1 cellular context compared by ENCODE assay signal in genomic region chr16:19284207-19284606, GRCh38.
TF ChIP-seq lines count a peak whose summit lies in the region.

No MANE protein-coding gene starts in this region.

TF ChIP-seq in H1, 55 proteins besides CTCF, POLR2A, EP300 and RAD21 (continued from another document):
- TF ChIP-seq CHD7 (IDR thresholded peaks at IDR 0.05; ENCODE audit: insufficient replicate concordance, low read length) (no peak), HDAC2 (IDR thresholded peaks at IDR 0.05; ENCODE audit: borderline replicate concordance in 1 of 2, low read depth in 2 of 2, low read length in 2 of 2) (no peak), CTBP2 (IDR thresholded peaks at IDR 0.05; ENCODE audit: borderline replicate concordance, insufficient read depth, insufficient read length, low read length) (no peak), BACH1 (IDR thresholded peaks at IDR 0.05; ENCODE audit: low read length) (no peak), KDM4A (IDR thresholded peaks at IDR 0.05; ENCODE audit: low read depth, low read length, severe bottlenecking) (no peak), MAFK (IDR thresholded peaks at IDR 0.05; ENCODE audit: low read depth, low read length) (no peak), CBX5 (IDR thresholded peaks at IDR 0.05; ENCODE audit: low read depth, low read length) (no peak), KDM5A (IDR thresholded peaks at IDR 0.05; ENCODE audit: low read length) (no peak), GABPA (IDR thresholded peaks at IDR 0.05; ENCODE audit: borderline replicate concordance, insufficient read depth, low read length) (no peak), HDAC6 (IDR thresholded peaks at IDR 0.05; ENCODE audit: low read depth, low read length) (no peak), ATF3 (IDR thresholded peaks at IDR 0.05; ENCODE audit: insufficient read depth, low read depth, low read length) (no peak), FOSL1 (IDR thresholded peaks at IDR 0.05; ENCODE audit: insufficient read depth, low read depth, low read length) (no peak), RNF2 (IDR thresholded peaks at IDR 0.05; ENCODE audit: borderline replicate concordance, low read depth, low read length, missing control alignments, poor library complexity, severe bottlenecking) (no peak)
